In the genomic region with DNA sequence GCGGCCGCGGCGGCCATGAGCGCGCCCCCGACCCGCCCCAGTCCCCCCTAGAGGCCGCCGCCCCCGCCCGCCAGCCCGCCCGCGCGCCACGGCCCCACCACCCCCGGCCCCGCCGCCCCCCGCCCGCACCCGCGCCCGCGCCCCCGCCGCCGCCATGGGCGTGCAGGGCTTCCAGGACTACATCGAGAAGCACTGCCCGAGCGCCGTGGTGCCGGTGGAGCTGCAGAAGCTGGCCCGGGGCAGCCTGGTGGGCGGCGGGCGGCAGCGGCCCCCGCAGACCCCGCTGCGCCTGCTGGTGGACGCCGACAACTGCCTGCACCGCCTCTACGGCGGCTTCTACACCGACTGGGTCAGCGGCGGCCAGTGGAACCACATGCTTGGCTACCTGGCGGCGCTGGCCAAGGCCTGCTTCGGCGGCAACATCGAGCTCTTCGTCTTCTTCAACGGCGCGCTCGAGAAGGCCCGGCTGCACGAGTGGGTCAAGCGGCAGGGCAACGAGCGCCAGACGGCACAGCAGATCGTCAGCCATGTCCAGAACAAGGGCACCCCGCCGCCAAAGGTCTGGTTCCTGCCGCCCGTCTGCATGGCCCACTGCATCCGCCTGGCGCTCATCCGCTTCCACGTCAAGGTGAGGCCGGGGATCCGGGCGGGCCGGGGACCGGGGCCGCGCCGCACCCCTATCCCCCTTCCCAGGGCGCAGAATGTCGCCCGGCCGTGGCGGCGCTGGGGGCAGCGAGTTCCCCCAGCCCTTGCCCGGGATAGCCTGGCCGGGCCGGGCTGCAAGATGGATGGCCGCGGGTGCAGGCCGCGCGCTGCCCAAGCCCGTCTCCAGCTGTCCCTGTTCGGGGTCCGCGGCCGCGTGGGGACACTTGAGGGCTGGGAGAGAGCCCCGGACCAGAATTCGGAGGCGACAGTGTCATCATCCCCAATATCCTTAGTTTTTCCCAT, we compare ENCODE assay signal across 8 cellular contexts. TPM values are rescaled to one million over a fixed set of nuclear protein-coding genes. Genes with fewer than 3 reads are reported as not detected.
DNase-seq lines count a peak whose midpoint lies in the region; ATAC-seq and TF ChIP-seq lines count a peak whose summit lies in the region.

No MANE protein-coding gene starts in this region.

- H3K9me2 ChIP-seq in PC-3 (replicated peaks; ENCODE audit: low read length) = no peaks in the 10 kb centered on the region

- H4K20me1 ChIP-seq in PC-3 (ENCODE audit: low read length) = peaks cover 30% of the 10 kb centered on the region

- peaks cover 0 to 38% (median 9%) of the 10 kb centered on the region in 3 donors for H3K36me3 Mint-ChIP-seq in CD8-positive, alpha-beta memory T cell

- H2BK15ac ChIP-seq in neuronal stem cell (ENCODE audit: low read length) = peak overlapping the region; percentile 98

- H3K9ac ChIP-seq in PC-3 (ENCODE audit: low read length) (peak overlapping the region; percentile 94), neuronal stem cell (ENCODE audit: low read depth, low read length, poor library complexity) (peak overlapping the region; percentile 99)

- H3K27me3 Mint-ChIP-seq in CD8-positive, alpha-beta memory T cell = no peaks in the 10 kb centered on the region

- H3K4me2 ChIP-seq in PC-3 (ENCODE audit: low read length) = peak overlapping the region; percentile 85
- peak overlapping the region; percentile 84 for H3K4me2 ChIP-seq in neuronal stem cell (ENCODE audit: insufficient read depth, low read length, poor library complexity, severe bottlenecking)

- H2BK5ac ChIP-seq in neuronal stem cell (ENCODE audit: low read length) = peak overlapping the region; percentile 95

- POLR2A ChIA-PET in CD8-positive, alpha-beta memory T cell (lab: Charles Lee) = interaction anchor here (0.8 to 1.9 kb wide), 3 partner anchors 12 to 114 kb away, joined by 3 to 6 read pairs (median 5); no protein-coding TSS in a partner anchor
- POLR2A ChIA-PET in PC-3 (lab: Charles Lee; ENCODE audit: unreplicated experiment) = no interaction called here

- H3K27ac ChIP-seq in CD8-positive, alpha-beta memory T cell (ENCODE audit: low read depth, low read length) = peak overlapping the region; percentile 80
- peak overlapping the region; percentile 58 for H3K27ac ChIP-seq in PC-3 (ENCODE audit: low read length)
- H3K27ac ChIP-seq in foreskin keratinocyte = peak overlapping the region; percentile 86
- peak overlapping the region; percentile 80 for H3K27ac ChIP-seq in neuronal stem cell (replicated peaks; ENCODE audit: low read length)
- peak overlapping the region; percentile 85 to 86 for H3K27ac ChIP-seq in tibial artery

- TF ChIP-seq CTCF in PC-3 (conservative IDR thresholded peaks at IDR 0.05; ENCODE audit: low read depth, low read length) (no peak), foreskin keratinocyte (conservative IDR thresholded peaks at IDR 0.05) (no peak), tibial artery (IDR thresholded peaks at IDR 0.05) (peak; percentile 15 to 31)

- peaks cover 70% of the 10 kb centered on the region for H3K79me2 ChIP-seq in PC-3 (ENCODE audit: low read length)

- H3K4me3 ChIP-seq in CD8-positive, alpha-beta memory T cell (ENCODE audit: low read length) = peak overlapping the region; percentile 74
- H3K4me3 ChIP-seq in H7 (ENCODE audit: insufficient read depth, low read depth, low read length) = peak overlapping the region; percentile 91
- peak overlapping the region; percentile 82 for H3K4me3 ChIP-seq in PC-3 (ENCODE audit: low read length)
- peak overlapping the region; percentile 91 to 96 for H3K4me3 ChIP-seq in neuronal stem cell (ENCODE audit: low read length in 2 of 2)
- peak overlapping the region; percentile 80 to 93 for H3K4me3 ChIP-seq in tibial artery

- peak overlapping the region; percentile 80 to 99 (median 96) for H3K27ac Mint-ChIP-seq in CD8-positive, alpha-beta memory T cell

- H3K79me1 ChIP-seq in neuronal stem cell (ENCODE audit: low read depth, low read length) = peaks cover 3% of the 10 kb centered on the region

- no peaks in the 10 kb centered on the region for H3K9me3 Mint-ChIP-seq in CD8-positive, alpha-beta memory T cell

- H3K36me3 ChIP-seq in CD8-positive, alpha-beta memory T cell (ENCODE audit: insufficient read depth, low read length) = peaks cover 10% of the 10 kb centered on the region
- H3K36me3 ChIP-seq in H7 (replicated peaks; ENCODE audit: control insufficient read depth, insufficient read depth, low read length) = peaks cover 7% of the 10 kb centered on the region
- H3K36me3 ChIP-seq in PC-3 (ENCODE audit: low read depth, low read length) = peaks cover 6% of the 10 kb centered on the region
- peaks cover 11 to 55% of the 10 kb centered on the region in 2 donors for H3K36me3 ChIP-seq in neuronal stem cell (replicated peaks in 1 of 2; ENCODE audit: control insufficient read depth in 2 of 2, insufficient read depth in 2 of 2, low read length in 2 of 2)
- H3K36me3 ChIP-seq in tibial artery = peaks cover 12 to 22% (median 19%) of the 10 kb centered on the region in 3 donors

- no peak overlapping the region for H2BK12ac ChIP-seq in neuronal stem cell (ENCODE audit: low read length)

- H3K4ac ChIP-seq in neuronal stem cell (ENCODE audit: low read length) = peak overlapping the region; percentile 86

- peak overlapping the region; percentile 86 to 97 (median 93) for H3K4me3 Mint-ChIP-seq in CD8-positive, alpha-beta memory T cell

- no peaks in the 10 kb centered on the region for H3K9me3 ChIP-seq in CD8-positive, alpha-beta memory T cell (ENCODE audit: low read length)
- H3K9me3 ChIP-seq in PC-3 (ENCODE audit: low read length) = no peaks in the 10 kb centered on the region
- peaks cover 0 to 2% of the 10 kb centered on the region in 2 donors for H3K9me3 ChIP-seq in neuronal stem cell (replicated peaks in 1 of 2; ENCODE audit: control insufficient read depth in 2 of 2, insufficient read depth in 1 of 2, low read depth in 1 of 2, low read length in 2 of 2)
- H3K9me3 ChIP-seq in tibial artery = no peaks in the 10 kb centered on the region

- H2AFZ ChIP-seq in PC-3 (ENCODE audit: low read length) (no peak overlapping the region), neuronal stem cell (ENCODE audit: low read length) (peak overlapping the region; percentile 89)

- no TSS peak for BruUV-seq in PC-3 (replicated peaks; lab: Mats Ljungman, UMichigan)

- DNase-seq in CD8-positive, alpha-beta memory T cell = peak; percentile 26 to 65 (median 37)
- peak; percentile 75 for DNase-seq in H7
- peak; percentile 16 for DNase-seq in PC-3
- peak; percentile 82 for DNase-seq in activated effector memory CD4-positive, alpha-beta T cell treated with anti-CD3 and anti-CD28 coated beads, Interleukin-2, amount 50 U/mL, for 16 hours
- peak in 1 of 2 donors; percentile 44 for DNase-seq in foreskin keratinocyte
- DNase-seq in neuronal stem cell (ENCODE audit: low spot score) = peak; percentile 46
- DNase-seq in tibial artery = peak; percentile 29 to 74
- no peak for DNase-seq in mesenteric fat pad (ENCODE audit: low spot score)

- H2AK5ac ChIP-seq in neuronal stem cell (ENCODE audit: low read depth, low read length) = peak overlapping the region; percentile 98

- H2BK120ac ChIP-seq in neuronal stem cell (ENCODE audit: low read depth, low read length) = peak overlapping the region; percentile 42

- no peaks in the 10 kb centered on the region for H3F3A ChIP-seq in PC-3 (ENCODE audit: low read length, unreplicated experiment)

- ATAC-seq in PC-3 = peak; percentile 25
- peak; percentile 30 for ATAC-seq in foreskin keratinocyte

- H3K23ac ChIP-seq in neuronal stem cell (ENCODE audit: low read depth, low read length, poor library complexity) = peak overlapping the region; percentile 93

- CTCF ChIA-PET in CD8-positive, alpha-beta memory T cell (lab: Charles Lee) = interaction anchor here (1.9 to 2.4 kb wide), 2 partner anchors 12 to 114 kb away, joined by 4 to 10 read pairs; no protein-coding TSS in a partner anchor
- CTCF ChIA-PET in PC-3 (lab: Charles Lee) = interaction anchor here (0.6 kb wide), 1 partner anchor 780 kb away, joined by 4 read pairs; no protein-coding TSS in a partner anchor

- no peak overlapping the region for H4K8ac ChIP-seq in neuronal stem cell (ENCODE audit: low read depth, low read length)

- no peaks in the 10 kb centered on the region for H3K27me3 ChIP-seq in CD8-positive, alpha-beta memory T cell (ENCODE audit: insufficient read depth, low read length, poor library complexity, severe bottlenecking)
- H3K27me3 ChIP-seq in H7 (ENCODE audit: control insufficient read depth, insufficient read depth, low read length) = no peaks in the 10 kb centered on the region
- H3K27me3 ChIP-seq in PC-3 (ENCODE audit: low read length) = no peaks in the 10 kb centered on the region
- H3K27me3 ChIP-seq in foreskin keratinocyte = no peaks in the 10 kb centered on the region
- no peaks in the 10 kb centered on the region for H3K27me3 ChIP-seq in neuronal stem cell (ENCODE audit: control insufficient read depth in 3 of 3, insufficient read depth in 3 of 3, low read depth in 1 of 3, low read length in 3 of 3)
- H3K27me3 ChIP-seq in tibial artery = no peaks in the 10 kb centered on the region

- peak overlapping the region; percentile 95 for H3K18ac ChIP-seq in neuronal stem cell (ENCODE audit: low read length)

- peaks cover 46% of the 10 kb centered on the region for H3K4me1 ChIP-seq in CD8-positive, alpha-beta memory T cell (ENCODE audit: insufficient read depth, low read length)
- peaks cover 19% of the 10 kb centered on the region for H3K4me1 ChIP-seq in PC-3 (ENCODE audit: insufficient read depth, low read length)
- peaks cover 11% of the 10 kb centered on the region for H3K4me1 ChIP-seq in foreskin keratinocyte
- H3K4me1 ChIP-seq in neuronal stem cell (ENCODE audit: control insufficient read depth in 2 of 2, insufficient read depth in 1 of 2, low read depth in 1 of 2, low read length in 2 of 2) = peaks cover 3 to 6% of the 10 kb centered on the region in 2 donors
- peaks cover 11 to 46% (median 27%) of the 10 kb centered on the region in 4 donors for H3K4me1 ChIP-seq in tibial artery

- intact Hi-C loops in PC-3 (cut with micrococcal nuclease) (loop anchor here (1.0 to 2.0 kb wide), 2 partner anchors 114 to 139 kb away; no protein-coding TSS in a partner anchor), tibial artery (cut with DNase I; ENCODE audit: low total_unique reads) (no loop called here)

- H4K91ac ChIP-seq in neuronal stem cell (ENCODE audit: low read depth, low read length, poor library complexity) = peak overlapping the region; percentile 11

- no CpG with 5 or more reads among the region's 108 CpGs for WGBS in neuronal stem cell (ENCODE audit: extremely low coverage in 2 of 2, insufficient read length in 2 of 2, insufficient replicate concordance in 1 of 2), 2 donors

- H3K4me1 Mint-ChIP-seq in CD8-positive, alpha-beta memory T cell = peaks cover 44 to 68% (median 58%) of the 10 kb centered on the region in 3 donors

- H3K14ac ChIP-seq in neuronal stem cell (ENCODE audit: low read length) = peak overlapping the region; percentile 79

RNA-seq across cellular contexts. Expression of a gene that starts 0.6 kb away (rescaled TPM):
- 100 to 1,000 TPM; 140 to 142 TPM for total RNA-seq in CD8-positive, alpha-beta memory T cell
- polyA plus RNA-seq in CD8-positive, alpha-beta memory T cell = 16.0 TPM
- 41.6 and 50.1 TPM in 2 replicates for total RNA-seq in H7 (2014; rRNA removed; shearing (Covaris generic))
- 89.6 and 95.4 TPM in 2 replicates for total RNA-seq in PC-3 (2014; rRNA removed)
- total RNA-seq in foreskin keratinocyte = 110 and 122 TPM in 2 replicates
- 34.5 and 41.6 TPM in 2 replicates for polyA plus RNA-seq in foreskin keratinocyte
- 24.0 TPM for polyA plus RNA-seq in neuronal stem cell (2013, experiment 1 of 2)
- polyA plus RNA-seq in neuronal stem cell (2013, experiment 2 of 2) = 23.7 TPM
- 98.0 TPM for total RNA-seq in mesenteric fat pad

RNA-seq across cellular contexts. Expression of a gene that starts 1.3 kb away (rescaled TPM):
- total RNA-seq in CD8-positive, alpha-beta memory T cell = 10 to 100 TPM; 41.0 to 42.7 TPM
- 62.6 TPM for polyA plus RNA-seq in CD8-positive, alpha-beta memory T cell
- 37.7 and 46.8 TPM in 2 replicates for total RNA-seq in H7 (2014; rRNA removed; shearing (Covaris generic))
- total RNA-seq in PC-3 (2014; rRNA removed) = 37.6 and 39.8 TPM in 2 replicates
- total RNA-seq in foreskin keratinocyte = 21.4 and 22.7 TPM in 2 replicates
- 17.2 and 18.8 TPM in 2 replicates for polyA plus RNA-seq in foreskin keratinocyte
- 28.8 TPM for polyA plus RNA-seq in neuronal stem cell (2013, experiment 1 of 2)
- 29.5 TPM for polyA plus RNA-seq in neuronal stem cell (2013, experiment 2 of 2)
- total RNA-seq in mesenteric fat pad = 43.9 TPM

Comparison
In these comparisons a context has a peak if more than half of its experiments do, and no peak if none do; other contexts are left out.
1. CTCF ChIP-seq: peak in tibial artery (2 of 2); none in PC-3 (single experiment) and foreskin keratinocyte (single experiment).
2. Peak in every context shown above with its lines, with median percentiles within 50 percentile points of each other: H3K27ac ChIP-seq and H3K4me3 ChIP-seq.